In genomic region chr2:176534798-176535479, GRCh38 we compare ENCODE assay signal across 1 cellular context.
A peak's percentile ranks its signal among the peaks of the same experiment; 100 is the strongest.
TF ChIP-seq lines count a peak whose summit lies in the region.

No MANE protein-coding gene starts in this region.

TF ChIP-seq in HEK293, 187 proteins besides CTCF, POLR2A, EP300 and RAD21 (continued from another document and continues in another):
- TF ChIP-seq ZBTB11 (tag by site-specific recombination; conservative IDR thresholded peaks at IDR 0.05; ENCODE audit: low read depth) (0 out of 2 replicates have a peak, but pooled peaks have one; percentile 16), ZNF248 (tag by site-specific recombination; IDR thresholded peaks at IDR 0.05) (no peak), ZNF558 (tag by site-specific recombination; IDR thresholded peaks at IDR 0.05) (no peak), ZNF184 (tag by site-specific recombination; IDR thresholded peaks at IDR 0.05) (no peak), ZNF19 (tag by site-specific recombination; IDR thresholded peaks at IDR 0.05; ENCODE audit: low read depth) (no peak), ZSCAN4 (tag by site-specific recombination; IDR thresholded peaks at IDR 0.05) (no peak), HOXD13 (CRISPR knock-in tag; IDR thresholded peaks at IDR 0.05; ENCODE audit: borderline replicate concordance) (no peak), ZFHX2 (tag by site-specific recombination; conservative IDR thresholded peaks at IDR 0.05) (no peak), ZNF600 (tag by site-specific recombination; IDR thresholded peaks at IDR 0.05) (no peak), ZNF138 (tag by site-specific recombination; IDR thresholded peaks at IDR 0.05; ENCODE audit: borderline replicate concordance) (no peak), ZNF843 (tag by site-specific recombination; IDR thresholded peaks at IDR 0.05) (peak; percentile 36; the same call in 1 of the 2 replicates), ZNF175 (tag by site-specific recombination; IDR thresholded peaks at IDR 0.05) (no peak), SP2 (tag by site-specific recombination; IDR thresholded peaks at IDR 0.05) (no peak), ZNF391 (tag by site-specific recombination; IDR thresholded peaks at IDR 0.05; ENCODE audit: borderline replicate concordance, low read depth) (no peak), ZBTB1 (tag by site-specific recombination; IDR thresholded peaks at IDR 0.05) (no peak), ZNF157 (tag by site-specific recombination; IDR thresholded peaks at IDR 0.05) (no peak), TCF7L2 (IDR thresholded peaks at IDR 0.05; ENCODE audit: borderline replicate concordance, low read depth, low read length) (no peak), ZSCAN23 (tag by site-specific recombination; IDR thresholded peaks at IDR 0.05) (no peak), KLF17 (tag by site-specific recombination; IDR thresholded peaks at IDR 0.05) (no peak), OSR2 (tag by site-specific recombination; IDR thresholded peaks at IDR 0.05) (peak; percentile 13; the same call in 1 of the 2 replicates), ZNF394 (tag by site-specific recombination; IDR thresholded peaks at IDR 0.05; ENCODE audit: borderline replicate concordance) (no peak), ZNF449 (tag by site-specific recombination; IDR thresholded peaks at IDR 0.05) (no peak), YY2 (tag by site-specific recombination; IDR thresholded peaks at IDR 0.05) (no peak), KLF9 (tag by site-specific recombination; IDR thresholded peaks at IDR 0.05; ENCODE audit: low read depth) (no peak), ZNF366 (tag by site-specific recombination; conservative IDR thresholded peaks at IDR 0.05) (0 out of 2 replicates have a peak, but pooled peaks have one; percentile 22), ZNF555 (tag by site-specific recombination; conservative IDR thresholded peaks at IDR 0.05) (no peak), ZNF324 (tag by site-specific recombination; IDR thresholded peaks at IDR 0.05) (no peak), ZNF518A (tag by site-specific recombination; conservative IDR thresholded peaks at IDR 0.05; ENCODE audit: low read depth) (no peak), PRDM4 (tag by site-specific recombination; IDR thresholded peaks at IDR 0.05) (peak; percentile 57), ZNF221 (tag by site-specific recombination; IDR thresholded peaks at IDR 0.05; ENCODE audit: borderline replicate concordance) (no peak), TRIM28 (IDR thresholded peaks at IDR 0.05; ENCODE audit: borderline replicate concordance, low read length) (no peak), SALL2 (tag by site-specific recombination; IDR thresholded peaks at IDR 0.05; ENCODE audit: borderline replicate concordance) (no peak), ZNF398 (tag by site-specific recombination; IDR thresholded peaks at IDR 0.05) (no peak), ZNF549 (tag by site-specific recombination; IDR thresholded peaks at IDR 0.05) (no peak), ZNF416 (tag by site-specific recombination; IDR thresholded peaks at IDR 0.05) (no peak), MYNN (tag by site-specific recombination; IDR thresholded peaks at IDR 0.05; ENCODE audit: borderline replicate concordance) (no peak), ZNF629 (tag by site-specific recombination; IDR thresholded peaks at IDR 0.05) (no peak), ZFP37 (tag by site-specific recombination; IDR thresholded peaks at IDR 0.05) (no peak), WT1 (tag by site-specific recombination; IDR thresholded peaks at IDR 0.05) (no peak)
